ENCODE assay signal across 8 cellular contexts in the genomic region with DNA sequence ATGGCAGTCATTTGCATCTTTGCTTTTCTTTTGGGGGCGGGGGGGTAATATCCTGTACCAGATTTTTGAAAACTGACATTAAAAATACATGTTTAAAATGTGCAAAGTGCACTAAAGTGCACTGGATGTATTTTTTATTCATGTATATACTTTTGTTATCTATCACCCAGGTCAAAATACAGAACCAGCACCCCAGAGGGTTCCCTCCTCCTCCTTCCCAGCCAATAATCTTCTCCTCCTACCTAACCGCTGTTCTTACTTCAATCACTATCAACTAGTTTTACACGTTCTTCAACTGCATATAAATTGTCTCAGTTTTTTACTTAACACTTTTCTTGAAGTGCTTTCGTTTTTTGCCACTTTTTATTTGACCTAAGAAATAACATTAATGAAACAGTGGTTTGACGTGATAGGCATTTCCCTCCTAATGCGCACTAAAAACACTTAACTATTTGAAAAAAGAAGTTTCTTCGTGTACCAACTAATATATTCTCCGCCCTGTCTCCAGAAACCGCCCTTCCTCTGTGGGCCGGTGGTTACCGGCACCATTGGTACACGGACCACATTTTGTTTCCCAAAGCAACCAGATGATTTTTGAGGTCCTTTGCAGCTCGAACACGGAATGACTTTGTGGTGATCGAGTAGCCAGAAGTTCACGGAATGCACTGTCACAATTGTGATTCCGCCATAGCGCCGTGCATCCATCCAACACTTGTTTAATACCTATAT. TPM values are rescaled to one million over a fixed set of nuclear protein-coding genes. Genes with fewer than 3 reads are reported as not detected.
DNase-seq lines count a peak whose midpoint lies in the region; ATAC-seq and TF ChIP-seq lines count a peak whose summit lies in the region.

No MANE protein-coding gene starts in this region.

- H3K4me1 ChIP-seq in mammary epithelial cell (ENCODE audit: insufficient read depth, low read length), result peaks cover 19% of the 10 kb centered on the region
- peaks cover 16% of the 10 kb centered on the region for H3K4me1 ChIP-seq in mesendoderm (ENCODE audit: control insufficient read depth, low read depth, low read length)

- in situ Hi-C loops in mammary epithelial cell (cut with MboI; ENCODE audit: low sequenced_read_pairs in 2 of 2), result no loop called here

- H3K4me3 ChIP-seq in SU-DHL-6 (ENCODE audit: insufficient read depth, low read length, poor library complexity, severe bottlenecking) (peak overlapping the region; percentile 61), mammary epithelial cell (replicated peaks in 1 of 3; ENCODE audit: insufficient read depth in 1 of 3, low read depth in 2 of 3, low read length in 3 of 3) (peak overlapping the region; percentile 16 to 53 (median 50)), mesendoderm (ENCODE audit: low read length) (peak overlapping the region; percentile 15)

- H3K4ac ChIP-seq in mesendoderm (ENCODE audit: low read depth, low read length), result peak overlapping the region; percentile 58

- no peak overlapping the region for H2BK120ac ChIP-seq in mesendoderm (ENCODE audit: low read depth, low read length)

- H3K79me1 ChIP-seq in mesendoderm (ENCODE audit: low read length), result peaks cover 3% of the 10 kb centered on the region

- TF ChIP-seq CTCF in SU-DHL-6 (IDR thresholded peaks at IDR 0.05; ENCODE audit: insufficient read depth, low read length, poor library complexity, severe bottlenecking) (no peak), mammary epithelial cell (conservative IDR thresholded peaks at IDR 0.05 in 1 of 2, IDR thresholded peaks at IDR 0.05 in 1 of 2; ENCODE audit: extremely low read depth in 1 of 2, insufficient read depth in 1 of 2, low read depth in 1 of 2, low read length in 2 of 2) (no peak)

- 3% methylated on average over 11 of the region's 19 CpGs for WGBS in mammary epithelial cell (ENCODE audit: low coverage, missing lambda C conversion rate)
- WGBS in mesendoderm (ENCODE audit: extremely low coverage, insufficient coverage, low lambda C conversion rate), result no CpG with 5 or more reads among the region's 19 CpGs

- ATAC-seq in HG03135 (IDR thresholded peaks at IDR 0.05; ENCODE audit: unreplicated experiment) (no peak), GM21381 (IDR thresholded peaks at IDR 0.05; ENCODE audit: unreplicated experiment) (no peak)

- H3K27ac Mint-ChIP-seq in stimulated activated naive CD8-positive, alpha-beta T cell treated with anti-CD3 and anti-CD28 coated beads, Interleukin-15, Interleukin-2, amounts not matched to agents 100 ng/mL and 50 ng/mL, for 24 hours, result peak overlapping the region; percentile 79

- no peak overlapping the region for H2AK5ac ChIP-seq in mesendoderm (ENCODE audit: low read length)

- no peaks in the 10 kb centered on the region for H4K20me1 ChIP-seq in SU-DHL-6 (ENCODE audit: low read depth, low read length)
- no peaks in the 10 kb centered on the region for H4K20me1 ChIP-seq in mammary epithelial cell (ENCODE audit: insufficient read depth, low read length)

- no peak overlapping the region for H3K23ac ChIP-seq in mesendoderm (ENCODE audit: low read length)

- H3K9me3 ChIP-seq in SU-DHL-6 (ENCODE audit: insufficient read depth, low read length) (no peaks in the 10 kb centered on the region), mammary epithelial cell (replicated peaks; ENCODE audit: insufficient read depth, low read length) (no peaks in the 10 kb centered on the region)

- H4K8ac ChIP-seq in mesendoderm (ENCODE audit: low read depth, low read length), result no peak overlapping the region

- H3K36me3 Mint-ChIP-seq in stimulated activated naive CD8-positive, alpha-beta T cell treated with anti-CD3 and anti-CD28 coated beads, Interleukin-15, Interleukin-2, amounts not matched to agents 100 ng/mL and 50 ng/mL, for 24 hours (ENCODE audit: low read depth), result peaks cover 11% of the 10 kb centered on the region

- intact Hi-C loops in mammary epithelial cell (cut with micrococcal nuclease), result loop anchor here (2.0 kb wide), 1 partner anchor 21 kb away; no protein-coding TSS in a partner anchor

- H2BK15ac ChIP-seq in mesendoderm (replicated peaks; ENCODE audit: low read depth), result no peak overlapping the region

- peaks cover 61% of the 10 kb centered on the region for H3K4me1 Mint-ChIP-seq in stimulated activated naive CD8-positive, alpha-beta T cell treated with anti-CD3 and anti-CD28 coated beads, Interleukin-15, Interleukin-2, amounts not matched to agents 100 ng/mL and 50 ng/mL, for 24 hours (ENCODE audit: low read depth)

- H4K5ac ChIP-seq in mesendoderm (ENCODE audit: low read length), result no peak overlapping the region

- peak overlapping the region; percentile 44 for H3K18ac ChIP-seq in mesendoderm (ENCODE audit: low read length)

- H3K79me2 ChIP-seq in SU-DHL-6 (ENCODE audit: insufficient read depth, low read length), result peaks cover 37% of the 10 kb centered on the region
- H3K79me2 ChIP-seq in mammary epithelial cell (ENCODE audit: insufficient read depth, low read length), result peaks cover 38% of the 10 kb centered on the region
- H3K79me2 ChIP-seq in mesendoderm (ENCODE audit: control insufficient read depth, insufficient read depth, low read length), result peaks cover 33% of the 10 kb centered on the region

- peak overlapping the region; percentile 82 for H3K56ac ChIP-seq in mesendoderm (ENCODE audit: low read length)

- H2AFZ ChIP-seq in SU-DHL-6 (ENCODE audit: low read depth, low read length, severe bottlenecking), result peak overlapping the region; percentile 38
- peak overlapping the region; percentile 68 for H2AFZ ChIP-seq in mammary epithelial cell (ENCODE audit: low read depth, low read length)

- H3K27me3 Mint-ChIP-seq in stimulated activated naive CD8-positive, alpha-beta T cell treated with anti-CD3 and anti-CD28 coated beads, Interleukin-15, Interleukin-2, amounts not matched to agents 100 ng/mL and 50 ng/mL, for 24 hours, result no peaks in the 10 kb centered on the region

- no peak overlapping the region for H2BK5ac ChIP-seq in mesendoderm (ENCODE audit: low read length)

- H3K36me3 ChIP-seq in SU-DHL-6 (ENCODE audit: low read length) (no peaks in the 10 kb centered on the region), mammary epithelial cell (ENCODE audit: insufficient read depth, low read length) (no peaks in the 10 kb centered on the region), mesendoderm (ENCODE audit: control insufficient read depth, insufficient read depth, low read length) (no peaks in the 10 kb centered on the region)

- H3K27ac ChIP-seq in SU-DHL-6 (ENCODE audit: low read depth, low read length) (peak overlapping the region; percentile 95), mammary epithelial cell (ENCODE audit: insufficient read depth, low read depth, low read length) (peak overlapping the region; percentile 67), mesendoderm (ENCODE audit: low read depth, low read length) (peak overlapping the region; percentile 15)

- DNase-seq in DMS 273 (lab: John Stamatoyannopoulos, UW; ENCODE audit: unreplicated experiment) (peak; percentile 33), DMS 273 treated with DMSO at 0.1 percent for 48 hours (lab: John Stamatoyannopoulos, UW) (no peak), mammary epithelial cell (peak; percentile 44), mesendoderm (no peak)

- dilution Hi-C loops in mammary epithelial cell (cut with HindIII; ENCODE audit: low sequenced_read_pairs), result no loop called here

- H3K27me3 ChIP-seq in SU-DHL-6 (ENCODE audit: low read length) (no peaks in the 10 kb centered on the region), mammary epithelial cell (ENCODE audit: insufficient read depth, low read length) (no peaks in the 10 kb centered on the region), mesendoderm (ENCODE audit: insufficient read depth, low read length, poor library complexity) (no peaks in the 10 kb centered on the region)

- no TSS peak for BruUV-seq in mammary epithelial cell (replicated peaks; lab: Mats Ljungman, UMichigan)

- peak overlapping the region; percentile 64 for H3K9ac ChIP-seq in SU-DHL-6 (ENCODE audit: low read length)
- H3K9ac ChIP-seq in mammary epithelial cell (ENCODE audit: insufficient read depth, low read length), result peak overlapping the region; percentile 63
- peak overlapping the region; percentile 61 for H3K9ac ChIP-seq in mesendoderm (ENCODE audit: low read length)

- H3K9me2 ChIP-seq in SU-DHL-6 (replicated peaks; ENCODE audit: insufficient read depth, low read length), result no peaks in the 10 kb centered on the region

- H3F3A ChIP-seq in SU-DHL-6 (ENCODE audit: insufficient read depth), result peaks cover 37% of the 10 kb centered on the region

- CTCF ChIA-PET in mammary epithelial cell (lab: Charles Lee; ENCODE audit: low non-redundant PET), result interaction anchor here (0.6 kb wide), 2 partner anchors 33 to 48 kb away, joined by 5 read pairs; no protein-coding TSS in a partner anchor

- peak overlapping the region; percentile 65 for H3K4me2 ChIP-seq in SU-DHL-6 (ENCODE audit: low read depth, low read length, poor library complexity, severe bottlenecking)
- H3K4me2 ChIP-seq in mammary epithelial cell (ENCODE audit: insufficient read depth, low read depth, low read length), result peak overlapping the region; percentile 82
- H3K4me2 ChIP-seq in mesendoderm (ENCODE audit: low read length), result peak overlapping the region; percentile 38

- H3K9me3 Mint-ChIP-seq in stimulated activated naive CD8-positive, alpha-beta T cell treated with anti-CD3 and anti-CD28 coated beads, Interleukin-15, Interleukin-2, amounts not matched to agents 100 ng/mL and 50 ng/mL, for 24 hours, result no peaks in the 10 kb centered on the region

- peak overlapping the region; percentile 82 for H3K4me3 Mint-ChIP-seq in stimulated activated naive CD8-positive, alpha-beta T cell treated with anti-CD3 and anti-CD28 coated beads, Interleukin-15, Interleukin-2, amounts not matched to agents 100 ng/mL and 50 ng/mL, for 24 hours

RNA-seq across cellular contexts. Expression of gene AKAP13, which starts 0.8 kb away (rescaled TPM):
- total RNA-seq in mammary epithelial cell, result 10 to 100 TPM; 58.2 to 71.4 TPM
- 8.8 TPM for polyA plus RNA-seq in mammary epithelial cell
- 88.3 TPM for polyA minus RNA-seq in mammary epithelial cell
- polyA plus RNA-seq in mesendoderm (2013, experiment 1 of 2), result 23.0 TPM
- 24.9 TPM for polyA plus RNA-seq in mesendoderm (2013, experiment 2 of 2)

Comparison
In these comparisons a context has a peak if more than half of its experiments do, and no peak if none do; other contexts are left out.
1. DNase-seq: peak in DMS 273 (single experiment) and mammary epithelial cell (single experiment); none in DMS 273 treated with DMSO at 0.1 percent for 48 hours (single experiment) and mesendoderm (single experiment).
2. H3K27ac ChIP-seq: peak in every context shown above with its lines; median percentile 95 in SU-DHL-6; 67 in mammary epithelial cell; 15 in mesendoderm.
3. Peak in every context shown above with its lines, with median percentiles within 50 percentile points of each other: H3K4me2 ChIP-seq, H3K4me3 ChIP-seq and H3K9ac ChIP-seq.